10 cellular contexts compared by ENCODE assay signal in genomic region chr17:77645441-77646430, GRCh38.
DNase-seq lines count a peak whose midpoint lies in the region; ATAC-seq and TF ChIP-seq lines count a peak whose summit lies in the region.
"Had no signal": no experiment of that assay in that cellular context is flagged by ENCODE, and none has a peak within 500 bp of the region (broad histone marks: within the 10 kb centered on the region; RNA-seq: fewer than 3 reads in every experiment).

No MANE protein-coding gene starts in this region.

- no peak for TF ChIP-seq POLR2A in Peyer's patch (IDR thresholded peaks at IDR 0.05)

- TF ChIP-seq CTCF in Peyer's patch (IDR thresholded peaks at IDR 0.05) (no peak), natural killer cell (IDR thresholded peaks at IDR 0.05) (no peak), right atrium auricular region (IDR thresholded peaks at IDR 0.05) (no peak)

- H3K27me3 ChIP-seq in Peyer's patch: no peaks in the 10 kb centered on the region
- no peaks in the 10 kb centered on the region for H3K27me3 ChIP-seq in right atrium auricular region

- H3K4me1 ChIP-seq in Peyer's patch (no peaks in the 10 kb centered on the region), right atrium auricular region (no peaks in the 10 kb centered on the region)

- H3K36me3 Mint-ChIP-seq in natural killer cell: no peaks in the 10 kb centered on the region
- no peaks in the 10 kb centered on the region for H3K36me3 Mint-ChIP-seq in stimulated activated naive CD8-positive, alpha-beta T cell treated with anti-CD3 and anti-CD28 coated beads, Interleukin-15, Interleukin-2, amounts not matched to agents 100 ng/mL and 50 ng/mL, for 24 hours (ENCODE audit: low read depth)

- intact Hi-C loops in natural killer cell (cut with micrococcal nuclease): no loop called here

- DNase-seq in Peyer's patch (peak in 2 of 3 donors; percentile 18 to 44), natural killer cell (no peak), SKM-1 treated with dmso at 0.1 percent for 144 hours (lab: John Stamatoyannopoulos, UW; ENCODE audit: unreplicated experiment) (no peak), right atrium auricular region (ENCODE audit: low spot score) (no peak)
- DNase-seq in activated T-helper 1 cell treated with anti-CD3 and anti-CD28 coated beads, Interleukin-2, amount 50 U/mL, for 16 hours (ENCODE audit: low read depth in 1 of 2, low spot score in 1 of 2): peak; percentile 9 to 17
- DNase-seq: kidney glomerular epithelial cell, MG63 had no signal

- no peaks in the 10 kb centered on the region for H3K9me3 ChIP-seq in Peyer's patch
- no peaks in the 10 kb centered on the region for H3K9me3 ChIP-seq in right atrium auricular region

- peak overlapping the region in 1 of 2 donors; percentile 54 for H3K27ac Mint-ChIP-seq in natural killer cell
- H3K27ac Mint-ChIP-seq in stimulated activated naive CD8-positive, alpha-beta T cell treated with anti-CD3 and anti-CD28 coated beads, Interleukin-15, Interleukin-2, amounts not matched to agents 100 ng/mL and 50 ng/mL, for 24 hours: peak overlapping the region; percentile 95

- H3K4me3 Mint-ChIP-seq in natural killer cell: peak overlapping the region; percentile 60
- H3K4me3 Mint-ChIP-seq in stimulated activated naive CD8-positive, alpha-beta T cell treated with anti-CD3 and anti-CD28 coated beads, Interleukin-15, Interleukin-2, amounts not matched to agents 100 ng/mL and 50 ng/mL, for 24 hours: peak overlapping the region; percentile 75

- peak; percentile 40 to 79 (median 74) for ATAC-seq in natural killer cell
- no peak for ATAC-seq in esophagus mucosa
- no peak for ATAC-seq in HG02885 (IDR thresholded peaks at IDR 0.05; ENCODE audit: poor library complexity, unreplicated experiment)

- no peaks in the 10 kb centered on the region for H3K9me3 Mint-ChIP-seq in natural killer cell
- no peaks in the 10 kb centered on the region for H3K9me3 Mint-ChIP-seq in stimulated activated naive CD8-positive, alpha-beta T cell treated with anti-CD3 and anti-CD28 coated beads, Interleukin-15, Interleukin-2, amounts not matched to agents 100 ng/mL and 50 ng/mL, for 24 hours

- no peak overlapping the region for H3K27ac ChIP-seq in Peyer's patch
- H3K27ac ChIP-seq in right atrium auricular region: no peak overlapping the region

- H3K27me3 Mint-ChIP-seq in natural killer cell (ENCODE audit: low read depth in 2 of 2): peaks cover 1 to 4% of the 10 kb centered on the region in 2 donors
- H3K27me3 Mint-ChIP-seq in stimulated activated naive CD8-positive, alpha-beta T cell treated with anti-CD3 and anti-CD28 coated beads, Interleukin-15, Interleukin-2, amounts not matched to agents 100 ng/mL and 50 ng/mL, for 24 hours: no peaks in the 10 kb centered on the region

- H3K4me1 Mint-ChIP-seq in natural killer cell: peaks cover 0 to 8% of the 10 kb centered on the region in 2 donors
- peaks cover 27% of the 10 kb centered on the region for H3K4me1 Mint-ChIP-seq in stimulated activated naive CD8-positive, alpha-beta T cell treated with anti-CD3 and anti-CD28 coated beads, Interleukin-15, Interleukin-2, amounts not matched to agents 100 ng/mL and 50 ng/mL, for 24 hours (ENCODE audit: low read depth)

- no peaks in the 10 kb centered on the region for H3K36me3 ChIP-seq in Peyer's patch
- no peaks in the 10 kb centered on the region for H3K36me3 ChIP-seq in right atrium auricular region
- H3K36me3 ChIP-seq: MG63 had no signal

- H3K4me3 ChIP-seq in Peyer's patch: peak overlapping the region in 1 of 4 donors; percentile 22
- no peak overlapping the region for H3K4me3 ChIP-seq in right atrium auricular region
- H3K4me3 ChIP-seq: MG63 had no signal

Comparison
In these comparisons a context has a peak if more than half of its experiments do, and no peak if none do; other contexts are left out.
1. DNase-seq: peak in Peyer's patch (2 of 3) and activated T-helper 1 cell treated with anti-CD3 and anti-CD28 coated beads, Interleukin-2, amount 50 U/mL, for 16 hours (2 of 2); none in natural killer cell (single experiment), SKM-1 treated with dmso at 0.1 percent for 144 hours (single experiment) and right atrium auricular region (single experiment).
2. ATAC-seq: peak in natural killer cell (3 of 3); none in esophagus mucosa (single experiment) and HG02885 (single experiment).